ENCODE assay signal across 1 cellular context in genomic region chr17:14047591-14047990, GRCh38.
TF ChIP-seq lines count a peak whose summit lies in the region.

No MANE protein-coding gene starts in this region.

TF ChIP-seq in IMR-90, 13 proteins besides CTCF, POLR2A, EP300 and RAD21:
- no peak for TF ChIP-seq USF2 (IDR thresholded peaks at IDR 0.05; ENCODE audit: low read depth, low read length)
- no peak for TF ChIP-seq CHD1 (IDR thresholded peaks at IDR 0.05; ENCODE audit: low read depth, low read length)
- TF ChIP-seq MAFK (IDR thresholded peaks at IDR 0.05; ENCODE audit: low read depth, low read length): no peak
- TF ChIP-seq ELK1 (IDR thresholded peaks at IDR 0.05; ENCODE audit: borderline replicate concordance, low read depth, low read length): no peak
- TF ChIP-seq SMC3 (IDR thresholded peaks at IDR 0.05; ENCODE audit: low read depth, low read length): no peak
- no peak for TF ChIP-seq BHLHE40 (IDR thresholded peaks at IDR 0.05; ENCODE audit: low read depth, low read length)
- TF ChIP-seq RFX5 (IDR thresholded peaks at IDR 0.05; ENCODE audit: low read depth, low read length): no peak
- TF ChIP-seq FOS (IDR thresholded peaks at IDR 0.05; ENCODE audit: low read depth, low read length): no peak
- no peak for TF ChIP-seq MXI1 (IDR thresholded peaks at IDR 0.05; ENCODE audit: borderline replicate concordance, low read depth, low read length)
- TF ChIP-seq RCOR1 (IDR thresholded peaks at IDR 0.05; ENCODE audit: insufficient replicate concordance, low read length): no peak
- TF ChIP-seq CEBPB (IDR thresholded peaks at IDR 0.05; ENCODE audit: low read depth, low read length): no peak
- no peak for TF ChIP-seq NFE2L2 (IDR thresholded peaks at IDR 0.05; ENCODE audit: low read depth, low read length)
- TF ChIP-seq MAZ (IDR thresholded peaks at IDR 0.05; ENCODE audit: borderline replicate concordance, low read depth, low read length): no peak
